In genomic region chr1:61993331-61993961, GRCh38 we compare ENCODE assay signal across 20 cellular contexts.
DNase-seq lines count a peak whose midpoint lies in the region; ATAC-seq and TF ChIP-seq lines count a peak whose summit lies in the region.
"Had no signal": no experiment of that assay in that cellular context is flagged by ENCODE, and none has a peak within 500 bp of the region (broad histone marks: within the 10 kb centered on the region; RNA-seq: fewer than 3 reads in every experiment).

No MANE protein-coding gene starts in this region.

- in situ Hi-C loops in astrocyte of the spinal cord (cut with HindIII; ENCODE audit: low sequenced_read_pairs) = no loop called here

- no peak for ATAC-seq in GM18511 (IDR thresholded peaks at IDR 0.05; ENCODE audit: unreplicated experiment)
- no peak for ATAC-seq in GM18505 (IDR thresholded peaks at IDR 0.05; ENCODE audit: unreplicated experiment)
- no peak for ATAC-seq in HG02885 (IDR thresholded peaks at IDR 0.05; ENCODE audit: poor library complexity, unreplicated experiment)
- ATAC-seq: HepG2, right lobe of liver had no signal

- TF ChIP-seq CTCF in astrocyte of the spinal cord (IDR thresholded peaks at IDR 0.05; ENCODE audit: low read depth, low read length) = no peak

- TF ChIP-seq POLR2A in GM18505 (IDR thresholded peaks at IDR 0.05; ENCODE audit: borderline replicate concordance, extremely low read depth, insufficient read depth, insufficient read length) = no peak

- H3K4me3 ChIP-seq in astrocyte of the spinal cord (ENCODE audit: low read depth, low read length) = no peak overlapping the region
- H3K4me3 ChIP-seq: ascending aorta, dorsolateral prefrontal cortex, esophagus squamous epithelium, right lobe of liver had no signal

- DNase-seq in COLO829 (ENCODE audit: low spot score) (peak; percentile 46), NCI-H226 (peak; percentile 82), astrocyte of the spinal cord (ENCODE audit: low read depth, low spot score) (peak; percentile 81), islet precursor cell (peak; percentile 75)
- no peak for DNase-seq in activated effector memory CD4-positive, alpha-beta T cell treated with anti-CD3 and anti-CD28 coated beads, Interleukin-2, amount 50 U/mL, for 16 hours
- DNase-seq: activated CD4-positive, alpha-beta T cell treated with anti-CD3 and anti-CD28 coated beads, Interleukin-2, amount 50 U/mL, for 1 hour; activated naive CD4-positive, alpha-beta T cell treated with anti-CD3 and anti-CD28 coated beads for 36 hours; DMS153; dorsolateral prefrontal cortex; esophagus squamous epithelium; head of caudate nucleus; NCI-H2029 treated with DMSO at 0.1 percent for 48 hours; NCI-H69; right lobe of liver; stimulated activated CD4-positive, alpha-beta T cell treated with anti-CD3 and anti-CD28 coated beads, Interleukin-2, amount 100 ng/mL, for 24 hours had no signal
